In genomic region chr7:254337-255037, GRCh38 we compare ENCODE assay signal across 17 cellular contexts. TPM values are rescaled to one million over a fixed set of nuclear protein-coding genes. Genes with fewer than 3 reads are reported as not detected.
DNase-seq lines count a peak whose midpoint lies in the region; ATAC-seq and TF ChIP-seq lines count a peak whose summit lies in the region.
"Had no signal": no experiment of that assay in that cellular context is flagged by ENCODE, and none has a peak within 500 bp of the region (broad histone marks: within the 10 kb centered on the region; RNA-seq: fewer than 3 reads in every experiment).

No MANE protein-coding gene starts in this region.

- H2AK5ac ChIP-seq in neuronal stem cell (ENCODE audit: low read depth, low read length), result peak overlapping the region; percentile 46

- intact Hi-C loops in left cardiac atrium (cut with DNase I), result no loop called here
- intact Hi-C loops in heart right ventricle (cut with DNase I), result no loop called here

- no peak overlapping the region for H4K8ac ChIP-seq in neuronal stem cell (ENCODE audit: low read depth, low read length)

- ATAC-seq in left cardiac atrium (no peak), heart right ventricle (no peak), HG03469 (IDR thresholded peaks at IDR 0.05; ENCODE audit: unreplicated experiment) (no peak)
- ATAC-seq: GM23338 had no signal

- H3K27me3 Mint-ChIP-seq in endothelial cell (ENCODE audit: unreplicated experiment), result peaks cover 4% of the 10 kb centered on the region

- no peak for TF ChIP-seq CTCF in heart right ventricle (IDR thresholded peaks at IDR 0.05)
- TF ChIP-seq CTCF in endothelial cell (IDR thresholded peaks at IDR 0.05; ENCODE audit: unreplicated experiment), result no peak

- no peak overlapping the region for H2BK15ac ChIP-seq in neuronal stem cell (ENCODE audit: low read length)

- H3K9ac ChIP-seq in neuronal stem cell (ENCODE audit: low read depth, low read length, poor library complexity), result no peak overlapping the region

- 93 to 98% methylated on average over 31 of the region's 31 CpGs for WGBS in heart right ventricle, 2 donors
- WGBS in neuronal stem cell (ENCODE audit: extremely low coverage in 2 of 2, insufficient read length in 2 of 2, insufficient replicate concordance in 1 of 2), 2 donors, result no CpG with 5 or more reads among the region's 31 CpGs

- no peak overlapping the region for H2AFZ ChIP-seq in neuronal stem cell (ENCODE audit: low read length)
- H2AFZ ChIP-seq: GM23338 had no signal

- H3K36me3 Mint-ChIP-seq in endothelial cell (ENCODE audit: low read depth, unreplicated experiment), result peaks cover 16% of the 10 kb centered on the region
- H3K36me3 Mint-ChIP-seq: CD8-positive, alpha-beta memory T cell had no signal

- H3K27ac Mint-ChIP-seq in endothelial cell (ENCODE audit: unreplicated experiment), result peak overlapping the region; percentile 31
- H3K27ac Mint-ChIP-seq: CD8-positive, alpha-beta memory T cell; GM23338 had no signal

- no peaks in the 10 kb centered on the region for H3K9me3 ChIP-seq in heart right ventricle
- peaks cover 2 to 8% of the 10 kb centered on the region in 2 donors for H3K9me3 ChIP-seq in neuronal stem cell (replicated peaks in 1 of 2; ENCODE audit: control insufficient read depth in 2 of 2, insufficient read depth in 1 of 2, low read depth in 1 of 2, low read length in 2 of 2)
- H3K9me3 ChIP-seq: Peyer's patch had no signal

- H3K18ac ChIP-seq in neuronal stem cell (ENCODE audit: low read length), result no peak overlapping the region

- H2BK12ac ChIP-seq in neuronal stem cell (ENCODE audit: low read length), result no peak overlapping the region

- no peak overlapping the region for H3K4me3 Mint-ChIP-seq in endothelial cell (ENCODE audit: unreplicated experiment)
- H3K4me3 Mint-ChIP-seq: CD8-positive, alpha-beta memory T cell; GM23338 had no signal

- H3K79me1 ChIP-seq in neuronal stem cell (ENCODE audit: low read depth, low read length), result no peaks in the 10 kb centered on the region

- H3K4me1 ChIP-seq in heart right ventricle, result no peaks in the 10 kb centered on the region
- peaks cover 0 to 9% of the 10 kb centered on the region in 2 donors for H3K4me1 ChIP-seq in neuronal stem cell (ENCODE audit: control insufficient read depth in 2 of 2, insufficient read depth in 1 of 2, low read depth in 1 of 2, low read length in 2 of 2)
- H3K4me1 ChIP-seq: Peyer's patch had no signal

- H3K4ac ChIP-seq in neuronal stem cell (ENCODE audit: low read length), result no peak overlapping the region

- H3K27ac ChIP-seq in heart right ventricle (no peak overlapping the region), neuronal stem cell (replicated peaks; ENCODE audit: low read length) (no peak overlapping the region)
- H3K27ac ChIP-seq: Peyer's patch had no signal

- peaks cover 9% of the 10 kb centered on the region for H3K9me3 Mint-ChIP-seq in endothelial cell (ENCODE audit: unreplicated experiment)
- H3K9me3 Mint-ChIP-seq: CD8-positive, alpha-beta memory T cell had no signal

- H3K4me3 ChIP-seq in heart right ventricle (no peak overlapping the region), neuronal stem cell (ENCODE audit: low read length in 2 of 2) (no peak overlapping the region)
- H3K4me3 ChIP-seq: GM23338, Peyer's patch had no signal

- no peaks in the 10 kb centered on the region for H3K4me1 Mint-ChIP-seq in endothelial cell (ENCODE audit: unreplicated experiment)
- H3K4me1 Mint-ChIP-seq: CD8-positive, alpha-beta memory T cell; GM23338 had no signal

- no peak overlapping the region for H4K91ac ChIP-seq in neuronal stem cell (ENCODE audit: low read depth, low read length, poor library complexity)

- no peak overlapping the region for H3K14ac ChIP-seq in neuronal stem cell (ENCODE audit: low read length)

- H3K36me3 ChIP-seq in heart right ventricle (peaks cover 0 to 92% (median 18%) of the 10 kb centered on the region in 9 donors), neuronal stem cell (replicated peaks in 1 of 2; ENCODE audit: control insufficient read depth in 2 of 2, insufficient read depth in 2 of 2, low read length in 2 of 2) (peaks cover 5 to 6% of the 10 kb centered on the region in 2 donors)

- no peak overlapping the region for H2BK5ac ChIP-seq in neuronal stem cell (ENCODE audit: low read length)

- peak; percentile 10 for DNase-seq in left cardiac atrium
- no peak for DNase-seq in heart right ventricle
- DNase-seq in endothelial cell (ENCODE audit: low spot score), result no peak
- no peak for DNase-seq in neuronal stem cell (ENCODE audit: low spot score)
- no peak for DNase-seq in 8988T
- no peak for DNase-seq in NAMALWA (ENCODE audit: low spot score)
- DNase-seq: ACHN; C1 segment of cervical spinal cord; HCEC 1CT; NCI-H1105 treated with DMSO at 0.1 percent for 48 hours; NCI-H1694 treated with DMSO at 0.1 percent for 48 hours; NK-92 treated with Interleukin-12 subunit alpha and Interleukin-12 subunit beta, amount 100 ng/mL, for 24 hours; Peyer's patch had no signal

- no peak overlapping the region for H2BK120ac ChIP-seq in neuronal stem cell (ENCODE audit: low read depth, low read length)

- no peak overlapping the region for H3K23ac ChIP-seq in neuronal stem cell (ENCODE audit: low read depth, low read length, poor library complexity)

- no peak overlapping the region for H3K4me2 ChIP-seq in neuronal stem cell (ENCODE audit: insufficient read depth, low read length, poor library complexity, severe bottlenecking)
- H3K4me2 ChIP-seq: GM23338 had no signal

- H3K27me3 ChIP-seq in heart right ventricle (no peaks in the 10 kb centered on the region), neuronal stem cell (ENCODE audit: control insufficient read depth in 3 of 3, insufficient read depth in 3 of 3, low read depth in 1 of 3, low read length in 3 of 3) (no peaks in the 10 kb centered on the region)
- H3K27me3 ChIP-seq: Peyer's patch had no signal

RNA-seq across cellular contexts. Expression of gene FOXL3, which starts 35.5 kb away (rescaled TPM):
- total RNA-seq in left cardiac atrium, result not detected
- total RNA-seq in heart right ventricle, result not detected
- polyA plus RNA-seq in heart right ventricle, result not detected
- not detected for total RNA-seq in endothelial cell (ENCODE audit: unreplicated experiment)
- not detected for polyA plus RNA-seq in neuronal stem cell (2013, experiment 1 of 2)
- not detected for polyA plus RNA-seq in neuronal stem cell (2013, experiment 2 of 2)
- total RNA-seq: CD8-positive, alpha-beta memory T cell; GM23338; NCI-H460; Peyer's patch had no signal
- polyA plus RNA-seq: CD8-positive, alpha-beta memory T cell; GM23338 had no signal
